Comparison of ENCODE assay signal across 9 cellular contexts in genomic region chr3:22089284-22089683, GRCh38.
DNase-seq lines count a peak whose midpoint lies in the region; ATAC-seq, FAIRE-seq and TF ChIP-seq lines count a peak whose summit lies in the region.
"Had no signal": no experiment of that assay in that cellular context is flagged by ENCODE, and none has a peak within 500 bp of the region (broad histone marks: within the 10 kb centered on the region; RNA-seq: fewer than 3 reads in every experiment).

No MANE protein-coding gene starts in this region.

- in situ Hi-C loops in Caki2 (cut with HindIII; ENCODE audit: low pct_unique_long_range_greater_than_20kb, low sequenced_read_pairs), result no loop called here

- TF ChIP-seq RAD21 in H1 (IDR thresholded peaks at IDR 0.05 in 1 of 2, conservative IDR thresholded peaks at IDR 0.05 in 1 of 2; ENCODE audit: low read depth in 2 of 2, low read length in 2 of 2), result peak; percentile 77 to 84

- peak overlapping the region; percentile 96; the same call in 1 of the 2 replicates for H2AFZ ChIP-seq in H1 (ENCODE audit: low read length)
- H2AFZ ChIP-seq: parathyroid adenoma had no signal

- TF ChIP-seq POLR2A in H1 (IDR thresholded peaks at IDR 0.05; ENCODE audit: control extremely low read depth in 1 of 2, low read depth in 2 of 2, low read length in 2 of 2) (no peak), H54 (IDR thresholded peaks at IDR 0.05; ENCODE audit: low read depth, low read length) (no peak), suprapubic skin (IDR thresholded peaks at IDR 0.05) (no peak)

- H3K4ac ChIP-seq in H1 (replicated peaks; ENCODE audit: insufficient read length, low read depth, low read length), result no peak overlapping the region

- FAIRE-seq in H1 (lab: Jason Lieb, UNC), result no peak
- FAIRE-seq in H54 (lab: Jason Lieb, UNC), result no peak

- H3K36me3 ChIP-seq in H1 (ENCODE audit: control insufficient read depth in 2 of 4, insufficient read depth in 4 of 4, low read length in 3 of 4) (no peaks in the 10 kb centered on the region), suprapubic skin (no peaks in the 10 kb centered on the region)

- H3K9me3 ChIP-seq in H1 (ENCODE audit: insufficient read depth in 2 of 2, low read depth in 1 of 2, low read length in 1 of 2) (no peaks in the 10 kb centered on the region), suprapubic skin (no peaks in the 10 kb centered on the region)

- no peaks in the 10 kb centered on the region for H3K4me1 ChIP-seq in H1 (replicated peaks in 1 of 4; ENCODE audit: control insufficient read depth in 3 of 4, insufficient read depth in 4 of 4, low read length in 3 of 4)
- no peaks in the 10 kb centered on the region for H3K4me1 ChIP-seq in suprapubic skin
- H3K4me1 ChIP-seq: parathyroid adenoma had no signal

- no peak overlapping the region for H2BK120ac ChIP-seq in H1 (replicated peaks; ENCODE audit: low read depth, low read length)

- no peaks in the 10 kb centered on the region for H3K79me1 ChIP-seq in H1 (ENCODE audit: low read depth, low read length)

- no peak overlapping the region for H4K91ac ChIP-seq in H1 (replicated peaks; ENCODE audit: insufficient read length, low read length)

- H2BK15ac ChIP-seq in H1 (ENCODE audit: low read length), result no peak overlapping the region

- ATAC-seq in GM18909 (IDR thresholded peaks at IDR 0.05; ENCODE audit: poor library complexity, unreplicated experiment) (peak; percentile 96), HG03045 (IDR thresholded peaks at IDR 0.05; ENCODE audit: unreplicated experiment) (peak; percentile 71)

- no peak overlapping the region for H3K27ac ChIP-seq in H1 (ENCODE audit: low read depth, low read length)
- no peak overlapping the region for H3K27ac ChIP-seq in suprapubic skin
- H3K27ac ChIP-seq: parathyroid adenoma had no signal

- H3K23me2 ChIP-seq in H1 (ENCODE audit: low read depth, low read length), result no peaks in the 10 kb centered on the region

- H2AK5ac ChIP-seq in H1 (ENCODE audit: low read depth, low read length), result no peak overlapping the region

- H2BK20ac ChIP-seq in H1 (ENCODE audit: low read length), result no peak overlapping the region

- TF ChIP-seq EP300 in H1 (IDR thresholded peaks at IDR 0.05; ENCODE audit: borderline replicate concordance in 1 of 2, low read depth in 2 of 2, low read length in 2 of 2), result no peak
- TF ChIP-seq EP300 in suprapubic skin (IDR thresholded peaks at IDR 0.05), result no peak

- H3K79me2 ChIP-seq in H1 (ENCODE audit: control insufficient read depth in 1 of 2, insufficient read depth in 2 of 2, low read length in 2 of 2), result no peaks in the 10 kb centered on the region
- H3K79me2 ChIP-seq: parathyroid adenoma had no signal

- H3K9ac ChIP-seq in H1 (replicated peaks in 1 of 4; ENCODE audit: extremely low read depth in 1 of 4, low read depth in 3 of 4, low read length in 3 of 4), result no peak overlapping the region
- H3K9ac ChIP-seq: parathyroid adenoma had no signal

- no peak overlapping the region for H4K5ac ChIP-seq in H1 (ENCODE audit: insufficient read length, low read depth, low read length)

- no peak overlapping the region for H3K18ac ChIP-seq in H1 (ENCODE audit: extremely low read depth, low read length)

- H4K8ac ChIP-seq in H1 (ENCODE audit: extremely low read depth, insufficient read depth, low read length), result no peak overlapping the region

- H3K14ac ChIP-seq in H1 (ENCODE audit: insufficient read length), result no peak overlapping the region

- no peak overlapping the region for H2BK5ac ChIP-seq in H1 (ENCODE audit: low read depth, low read length)

- H3K56ac ChIP-seq in H1 (replicated peaks; ENCODE audit: insufficient read length, low read depth, low read length), result no peak overlapping the region

- POLR2A ChIA-PET in H1 (lab: Charles Lee; ENCODE audit: partially characterized antibody), result no interaction called here

- CTCF ChIA-PET in H1 (lab: Charles Lee; ENCODE audit: partially characterized antibody), result interaction anchor here (0.6 to 1.7 kb wide), 11 partner anchors 10 to 930 kb away, joined by 3 to 7 read pairs (median 4); no protein-coding TSS in a partner anchor

- H4K20me1 ChIP-seq in H1 (replicated peaks in 1 of 2; ENCODE audit: control insufficient read depth in 1 of 2, insufficient read depth in 2 of 2, low read length in 2 of 2), result no peaks in the 10 kb centered on the region

- WGBS in H1 (ENCODE audit: extremely low coverage in 1 of 2, insufficient coverage in 1 of 2, insufficient read length in 1 of 2, insufficient replicate concordance in 2 of 2, low coverage in 1 of 2, low lambda C conversion rate in 2 of 2, missing lambda C conversion rate in 1 of 2), 2 experiments, result 37% methylated on average over 4 of the region's 4 CpGs; no CpG with 5 or more reads in 1 of the 2 experiments
- WGBS in suprapubic skin, result 19% methylated on average over 4 of the region's 4 CpGs

- TF ChIP-seq CTCF in H1 (IDR thresholded peaks at IDR 0.05; ENCODE audit: control extremely low read depth in 1 of 3, insufficient read depth in 1 of 3, low read depth in 1 of 3, low read length in 3 of 3) (peak in 2 of 3 experiments; percentile 45 to 46; a peak in 2 of 4 replicates), suprapubic skin (IDR thresholded peaks at IDR 0.05) (no peak)

- no peak overlapping the region for H2BK12ac ChIP-seq in H1 (ENCODE audit: low read depth, low read length)

- no peak overlapping the region for H3K23ac ChIP-seq in H1 (ENCODE audit: insufficient read length)

- DNase-seq in Caki2 (ENCODE audit: low read depth), result peak; percentile 26
- DNase-seq in NCI-H460 (ENCODE audit: extremely low read depth, low read depth), result peak; percentile 11
- no peak for DNase-seq in H1 (ENCODE audit: low read depth in 1 of 2, low spot score in 2 of 2)
- peak; percentile 31 for DNase-seq in retina
- no peak for DNase-seq in H54 (ENCODE audit: insufficient read length, low spot score)
- DNase-seq in suprapubic skin (ENCODE audit: low spot score in 2 of 2), result no peak

- H3K4me2 ChIP-seq in H1 (ENCODE audit: insufficient read depth in 1 of 2, low read depth in 2 of 2, low read length in 2 of 2), result no peak overlapping the region

- H3K27me3 ChIP-seq in H1 (replicated peaks in 1 of 4; ENCODE audit: control insufficient read depth in 3 of 4, extremely low read depth in 1 of 4, insufficient read depth in 3 of 4, low read length in 3 of 4) (no peaks in the 10 kb centered on the region), suprapubic skin (no peaks in the 10 kb centered on the region)

- H3K4me3 ChIP-seq in H1 (ENCODE audit: extremely low read depth in 1 of 4, insufficient read depth in 2 of 4, low read depth in 3 of 4, low read length in 4 of 4) (no peak overlapping the region), suprapubic skin (no peak overlapping the region)

TF ChIP-seq in H1, 55 proteins besides CTCF, POLR2A, EP300 and RAD21:
- no peak for TF ChIP-seq EGR1 (IDR thresholded peaks at IDR 0.05; ENCODE audit: borderline replicate concordance, low read depth, low read length)
- no peak for TF ChIP-seq SRF (IDR thresholded peaks at IDR 0.05; ENCODE audit: low read depth, low read length)
- no peak for TF ChIP-seq RNF2 (IDR thresholded peaks at IDR 0.05; ENCODE audit: borderline replicate concordance, low read depth, low read length, missing control alignments, poor library complexity, severe bottlenecking)
- TF ChIP-seq CBX5 (IDR thresholded peaks at IDR 0.05; ENCODE audit: low read depth, low read length), result no peak
- TF ChIP-seq TAF7 (optimal IDR thresholded peaks at IDR 0.05; ENCODE audit: borderline replicate concordance, low read depth, low read length), result no peak
- TF ChIP-seq JUN (IDR thresholded peaks at IDR 0.05; ENCODE audit: low read depth, low read length), result no peak
- no peak for TF ChIP-seq SUZ12 (IDR thresholded peaks at IDR 0.05; ENCODE audit: low read length)
- TF ChIP-seq TBP (IDR thresholded peaks at IDR 0.05; ENCODE audit: low read depth, low read length), result no peak
- no peak for TF ChIP-seq SIRT6 (IDR thresholded peaks at IDR 0.05; ENCODE audit: low read length)
- TF ChIP-seq KDM5A (IDR thresholded peaks at IDR 0.05; ENCODE audit: low read length), result no peak
- TF ChIP-seq CHD2 (IDR thresholded peaks at IDR 0.05; ENCODE audit: low read length), result no peak

Comparison
In these comparisons a context has a peak if more than half of its experiments do, and no peak if none do; other contexts are left out.
1. DNase-seq: peak in Caki2 (single experiment), NCI-H460 (single experiment) and retina (single experiment); none in H1 (0 of 2), H54 (single experiment) and suprapubic skin (0 of 2).
2. CTCF ChIP-seq: peak in H1 (2 of 3); none in suprapubic skin (0 of 2).